In the genomic region with DNA sequence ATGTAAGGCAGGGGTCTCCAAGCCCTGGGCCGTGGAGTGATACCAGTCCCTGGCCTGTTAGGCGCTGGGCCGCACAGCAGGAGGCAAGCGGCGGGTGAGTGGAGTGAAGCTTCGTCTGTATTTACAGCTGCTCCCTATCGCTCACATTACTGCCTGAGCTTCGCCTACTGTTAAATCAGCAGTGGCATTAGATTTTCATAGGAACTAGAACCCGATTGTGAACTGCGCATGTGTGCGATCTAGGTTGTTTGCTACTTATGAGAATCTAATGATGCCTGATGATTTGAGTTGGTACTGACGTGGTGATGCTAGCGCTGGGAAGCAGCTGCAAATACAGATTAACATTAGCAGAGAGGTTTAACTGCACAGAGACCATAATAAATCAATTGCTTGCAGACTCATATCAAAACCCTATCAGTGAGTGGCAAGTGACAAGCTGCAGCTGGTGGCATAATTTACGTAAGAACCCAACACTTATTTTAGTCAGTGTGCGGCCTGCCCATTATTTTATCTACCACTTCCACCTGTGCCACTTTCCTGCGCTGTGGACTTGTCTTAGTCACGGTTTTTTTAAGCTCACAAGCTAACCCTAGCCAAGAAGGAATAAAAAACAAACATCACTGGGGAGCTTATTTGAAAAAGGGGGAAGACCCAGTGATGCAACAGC, we compare ENCODE assay signal across 15 cellular contexts.
"Had no signal": no experiment of that assay in that cellular context is flagged by ENCODE, and none has a peak within 500 bp of the region (broad histone marks: within the 10 kb centered on the region; RNA-seq: fewer than 3 reads in every experiment).

No MANE protein-coding gene starts in this region.

- H2AFZ ChIP-seq: hepatocyte, parathyroid adenoma had no signal

- H3K27me3 ChIP-seq: cardiac muscle cell, hepatocyte, left lung had no signal

- H3K9ac ChIP-seq: parathyroid adenoma had no signal

- H3K36me3 ChIP-seq: cardiac muscle cell, left lung, thoracic aorta had no signal

- H3K4me2 ChIP-seq: hepatocyte had no signal

- H3K4me1 Mint-ChIP-seq: naive B cell had no signal

- H3K27ac Mint-ChIP-seq: activated CD8-positive, alpha-beta T cell treated with anti-CD3 and anti-CD28 coated beads for 36 hours; naive B cell had no signal

- H3K36me3 Mint-ChIP-seq: naive B cell had no signal

- H3K27me3 Mint-ChIP-seq: activated CD8-positive, alpha-beta T cell treated with anti-CD3 and anti-CD28 coated beads for 36 hours; naive B cell had no signal

- H3K9me3 ChIP-seq: left lung, thoracic aorta had no signal

- H3K4me1 ChIP-seq: left lung, parathyroid adenoma had no signal

- DNase-seq: activated CD4-positive, alpha-beta T cell treated with anti-CD3 and anti-CD28 coated beads for 4 hours; activated CD8-positive, alpha-beta T cell treated with anti-CD3 and anti-CD28 coated beads for 36 hours; activated effector memory CD4-positive, alpha-beta T cell treated with Interleukin-2 at 50 U/mL for 16 hours; activated naive CD4-positive, alpha-beta T cell treated with anti-CD3 and anti-CD28 coated beads, Interleukin-2, amount 50 U/mL, for 16 hours; activated T-cell treated with anti-CD3 and anti-CD28 coated beads, Interleukin-2, amount 50 U/mL, for 4 hours; naive B cell; stimulated activated CD4-positive, alpha-beta T cell treated with anti-CD3 and anti-CD28 coated beads, Interleukin-12 subunit alpha, Interleukin-12 subunit beta, amount 100 ng/mL, for 4 hours; stimulated activated CD4-positive, alpha-beta T cell treated with anti-CD3 and anti-CD28 coated beads, Interleukin-2, amount 100 ng/mL, for 24 hours; T1000 had no signal

- H3K79me2 ChIP-seq: hepatocyte, parathyroid adenoma had no signal

- H3K4me3 Mint-ChIP-seq: activated CD8-positive, alpha-beta T cell treated with anti-CD3 and anti-CD28 coated beads for 36 hours; activated T-cell treated with anti-CD3 and anti-CD28 coated beads, Interleukin-2, amount 50 U/mL, for 4 hours; naive B cell had no signal

- ATAC-seq: activated CD8-positive, alpha-beta T cell treated with anti-CD3 and anti-CD28 coated beads for 36 hours; activated T-cell treated with anti-CD3 and anti-CD28 coated beads, Interleukin-2, amount 50 U/mL, for 4 hours; esophagus mucosa; left lung had no signal

- H3K4me3 ChIP-seq: cardiac muscle cell, hepatocyte, left lung, thoracic aorta had no signal

- H3K27ac ChIP-seq: cardiac muscle cell, hepatocyte, left lung, parathyroid adenoma, thoracic aorta had no signal
